Comparison of ENCODE assay signal across 28 cellular contexts in genomic region chr9:132814937-132815336, GRCh38.
"Had no signal": no experiment of that assay in that cellular context is flagged by ENCODE, and none has a peak within 500 bp of the region (broad histone marks: within the 10 kb centered on the region; RNA-seq: fewer than 3 reads in every experiment).

No MANE protein-coding gene starts in this region.

- H3K9me3 ChIP-seq: ascending aorta had no signal

- DNase-seq: activated B cell treated with CpG ODN at 0.5 μM for 24 hours; activated CD4-positive, alpha-beta memory T cell treated with anti-CD3 and anti-CD28 coated beads for 36 hours; activated CD4-positive, alpha-beta T cell treated with anti-CD3 and anti-CD28 coated beads for 4 hours; activated CD4-positive, alpha-beta T cell treated with anti-CD3 and anti-CD28 coated beads, Interleukin-2, amount 10 ng/mL, durations not matched to agents 24 days and 14 days; activated CD4-positive, alpha-beta T cell treated with anti-CD3 and anti-CD28 coated beads, Interleukin-2, amount 50 U/mL, for 1 hour; activated CD4-positive, alpha-beta T cell treated with anti-CD3 and anti-CD28 coated beads, Interleukin-2, amount 50 U/mL, for 4 hours; activated CD4-positive, CD25-positive, alpha-beta regulatory T cell treated with anti-CD3 and anti-CD28 coated beads, Interleukin-2, amount 50 U/mL, for 72 hours; activated CD8-positive, alpha-beta memory T cell treated with anti-CD3 and anti-CD28 coated beads, Interleukin-2, amount 10 ng/mL, durations not matched to agents 7 days and 5 days; activated CD8-positive, alpha-beta memory T cell treated with anti-CD3 and anti-CD28 coated beads, Interleukin-2, amount 50 U/mL, for 48 hours; activated CD8-positive, alpha-beta T cell treated with anti-CD3 and anti-CD28 coated beads for 36 hours; activated effector memory CD4-positive, alpha-beta T cell treated with Interleukin-2 at 50 U/mL for 16 hours; activated gamma-delta T cell; activated naive CD4-positive, alpha-beta T cell treated with anti-CD3 and anti-CD28 coated beads, Interleukin-2, amount 10 ng/mL, durations not matched to agents 7 days and 5 days; activated naive CD4-positive, alpha-beta T cell treated with Interleukin-2 at 50 U/mL for 16 hours; activated naive CD8-positive, alpha-beta T cell treated with anti-CD3 and anti-CD28 coated beads, Interleukin-2, amount 10 ng/mL, durations not matched to agents 7 days and 5 days; activated naive CD8-positive, alpha-beta T cell treated with anti-CD3 and anti-CD28 coated beads, Interleukin-2, amount 50 U/mL, for 24 hours; activated T-cell treated with anti-CD3 and anti-CD28 coated beads, Interleukin-2, amount 50 U/mL, for 24 hours; activated T-cell treated with anti-CD3 and anti-CD28 coated beads, Interleukin-2, amount 50 U/mL, for 48 hours; amygdala; SW 1271; T-helper 1 cell; T-helper 2 cell; T-helper 9 cell had no signal

- H3K4me1 ChIP-seq: ascending aorta had no signal

- H3K27ac ChIP-seq: ascending aorta, cardiac muscle cell, VCaP had no signal

- H3K4me3 ChIP-seq: ascending aorta, cardiac muscle cell had no signal

- H3K27me3 ChIP-seq: ascending aorta had no signal

- FAIRE-seq: bronchial epithelial cell, TTC549 had no signal

- H3K36me3 ChIP-seq: ascending aorta, cardiac muscle cell had no signal
